18 cellular contexts compared by ENCODE assay signal in the genomic region with DNA sequence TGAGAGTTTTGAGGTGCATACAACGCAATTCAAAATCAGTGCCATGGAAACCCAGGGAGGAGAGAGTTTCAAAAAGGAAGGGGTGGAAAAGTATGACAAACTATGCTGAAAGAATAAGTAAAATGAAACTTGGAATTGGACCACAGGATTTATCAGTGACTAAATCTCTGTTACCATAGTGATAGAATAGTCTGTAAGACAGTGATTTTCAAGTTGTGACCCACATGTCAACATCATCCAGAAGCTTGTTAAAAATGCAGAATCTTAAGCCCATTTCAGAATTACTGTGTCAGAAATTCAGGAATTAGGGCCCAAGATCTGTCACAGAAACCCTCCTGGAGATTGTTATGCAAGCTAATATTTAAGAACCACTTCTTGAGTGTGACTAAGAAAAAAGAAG.
DNase-seq lines count a peak whose midpoint lies in the region; ATAC-seq and TF ChIP-seq lines count a peak whose summit lies in the region.
"Had no signal": no experiment of that assay in that cellular context is flagged by ENCODE, and none has a peak within 500 bp of the region (broad histone marks: within the 10 kb centered on the region; RNA-seq: fewer than 3 reads in every experiment).

No MANE protein-coding gene starts in this region.

- H3K27ac ChIP-seq in ACC112 (ENCODE audit: low read depth, low read length) (peak overlapping the region; percentile 58), coronary artery (peak overlapping the region in 1 of 2 donors; percentile 5)
- H3K27ac ChIP-seq: BLaER1, RWPE1 had no signal

- no peaks in the 10 kb centered on the region for H3K79me2 ChIP-seq in ACC112 (ENCODE audit: control insufficient read depth, insufficient read depth, low read length, unreplicated experiment)

- TF ChIP-seq CTCF in osteocyte (IDR thresholded peaks at IDR 0.05) (no peak), nephron progenitor cell (IDR thresholded peaks at IDR 0.05) (no peak), coronary artery (IDR thresholded peaks at IDR 0.05) (no peak)

- H3K4me1 ChIP-seq in ACC112 (ENCODE audit: control insufficient read depth, insufficient read depth, low read length, unreplicated experiment) (peaks cover 6% of the 10 kb centered on the region), adipocyte (ENCODE audit: control insufficient read depth, insufficient read depth, low read length) (peaks cover 7% of the 10 kb centered on the region)
- H3K4me1 ChIP-seq: BLaER1 had no signal

- no peaks in the 10 kb centered on the region for H3K9me3 ChIP-seq in adipocyte (ENCODE audit: control insufficient read depth, low read length)
- H3K9me3 ChIP-seq: BLaER1 had no signal

- ATAC-seq in HG03045 (IDR thresholded peaks at IDR 0.05; ENCODE audit: unreplicated experiment): no peak
- ATAC-seq: PC-3 had no signal

- H3K27ac Mint-ChIP-seq in osteocyte (ENCODE audit: unreplicated experiment) (peak overlapping the region; percentile 20), nephron progenitor cell (no peak overlapping the region)
- H3K27ac Mint-ChIP-seq: CD4-positive, alpha-beta memory T cell had no signal

- H3K4me3 Mint-ChIP-seq in osteocyte (ENCODE audit: unreplicated experiment) (no peak overlapping the region), nephron progenitor cell (no peak overlapping the region)

- DNase-seq in adipocyte (ENCODE audit: low read depth): peak; percentile 27
- peak; percentile 3 for DNase-seq in fibroblast of the conjunctiva (ENCODE audit: low read depth)
- no peak for DNase-seq in osteocyte (ENCODE audit: extremely low spot score, unreplicated experiment)
- DNase-seq in nephron progenitor cell: no peak
- no peak for DNase-seq in coronary artery (ENCODE audit: low spot score)
- no peak for DNase-seq in SHP77 treated with DMSO at 0.1 percent for 48 hours (lab: John Stamatoyannopoulos, UW)
- DNase-seq: CD4-positive, alpha-beta memory T cell; GF-D8; GOT3; KG1; MV-4-11; NCI-H187 treated with DMSO at 0.1 percent for 48 hours; NCI-H345; PC-3 had no signal

- H3K4me3 ChIP-seq in ACC112 (ENCODE audit: low read depth, low read length): 0 out of 2 replicates have a peak overlapping the region, but pooled peaks have one; percentile 21
- no peak overlapping the region for H3K4me3 ChIP-seq in adipocyte (ENCODE audit: low read length)
- H3K4me3 ChIP-seq in coronary artery: no peak overlapping the region
- H3K4me3 ChIP-seq: BLaER1 had no signal

- H3K36me3 ChIP-seq in ACC112 (ENCODE audit: insufficient read depth, low read length) (no peaks in the 10 kb centered on the region), adipocyte (ENCODE audit: control insufficient read depth, insufficient read depth, low read length, severe bottlenecking) (no peaks in the 10 kb centered on the region)
- H3K36me3 ChIP-seq: BLaER1 had no signal

- no peak overlapping the region for H3K9ac ChIP-seq in adipocyte (ENCODE audit: low read length)
- H3K9ac ChIP-seq: BLaER1 had no signal

- no peaks in the 10 kb centered on the region for H3K27me3 Mint-ChIP-seq in osteocyte (ENCODE audit: unreplicated experiment)
- H3K27me3 Mint-ChIP-seq in nephron progenitor cell (ENCODE audit: low read depth, poor library complexity): peaks cover 3% of the 10 kb centered on the region
- H3K27me3 Mint-ChIP-seq: CD4-positive, alpha-beta memory T cell had no signal

- H3K9me3 Mint-ChIP-seq in osteocyte (ENCODE audit: unreplicated experiment) (peaks cover 5% of the 10 kb centered on the region), nephron progenitor cell (peaks cover 19% of the 10 kb centered on the region)

- H3K27me3 ChIP-seq in ACC112 (ENCODE audit: insufficient read depth, low read length) (no peaks in the 10 kb centered on the region), adipocyte (replicated peaks; ENCODE audit: control insufficient read depth, insufficient read depth, low read length) (no peaks in the 10 kb centered on the region)
- H3K27me3 ChIP-seq: BLaER1 had no signal

- no peaks in the 10 kb centered on the region for H3K36me3 Mint-ChIP-seq in osteocyte (ENCODE audit: unreplicated experiment)
- H3K36me3 Mint-ChIP-seq in nephron progenitor cell (ENCODE audit: low read depth): peaks cover 9% of the 10 kb centered on the region
- H3K36me3 Mint-ChIP-seq: CD4-positive, alpha-beta memory T cell had no signal

- peak overlapping the region; percentile 41 for H2AFZ ChIP-seq in ACC112 (ENCODE audit: low read length, unreplicated experiment)

- H3K4me1 Mint-ChIP-seq in osteocyte (ENCODE audit: unreplicated experiment): peaks cover 17% of the 10 kb centered on the region
- H3K4me1 Mint-ChIP-seq in nephron progenitor cell: peaks cover 9% of the 10 kb centered on the region
- H3K4me1 Mint-ChIP-seq: CD4-positive, alpha-beta memory T cell had no signal

Comparison
In these comparisons a context has a peak if more than half of its experiments do, and no peak if none do; other contexts are left out.
1. DNase-seq: peak in adipocyte (single experiment) and fibroblast of the conjunctiva (single experiment); none in osteocyte (single experiment), nephron progenitor cell (single experiment), coronary artery (single experiment) and SHP77 treated with DMSO at 0.1 percent for 48 hours (single experiment).